8 cellular contexts compared by ENCODE assay signal in genomic region chr20:34874094-34874654, GRCh38. TPM values are rescaled to one million over a fixed set of nuclear protein-coding genes. Genes with fewer than 3 reads are reported as not detected.
A peak's percentile ranks its signal among the peaks of the same experiment; 100 is the strongest.
DNase-seq lines count a peak whose midpoint lies in the region; ATAC-seq and TF ChIP-seq lines count a peak whose summit lies in the region.

No MANE protein-coding gene starts in this region.

- DNase-seq in C1 segment of cervical spinal cord (lab: John Stamatoyannopoulos, UW): peak in 13 of 14 donors; percentile 5 to 69 (median 58)
- peak; percentile 81 for DNase-seq in HFF-Myc (ENCODE audit: extremely low read depth, low read depth)
- DNase-seq in NCI-H524 (lab: John Stamatoyannopoulos, UW): peak; percentile 78 to 90
- peak; percentile 30 for DNase-seq in activated CD4-positive, alpha-beta T cell treated with anti-CD3 and anti-CD28 coated beads, Interleukin-2, amount 50 U/mL, for 1 hour
- peak; percentile 76 for DNase-seq in ecto neural progenitor cell (ENCODE audit: low spot score)
- peak; percentile 83 for DNase-seq in lung (ENCODE audit: low spot score)
- peak; percentile 37 to 49 for DNase-seq in stimulated activated CD4-positive, alpha-beta T cell treated with anti-CD3 and anti-CD28 coated beads, Interleukin-4, amount 100 ng/mL, for 4 hours

- peak overlapping the region; percentile 48 to 66 for H3K27ac ChIP-seq in lung (ENCODE audit: low read depth in 1 of 2, low read length in 1 of 2)

- H3K27me3 ChIP-seq in lung (ENCODE audit: control insufficient read depth, insufficient read depth): no peaks in the 10 kb centered on the region

- H3K4me1 ChIP-seq in lung (ENCODE audit: control insufficient read depth in 2 of 2, insufficient read depth in 2 of 2, low read length in 2 of 2): peaks cover 0 to 6% of the 10 kb centered on the region in 2 donors

- H3K9me3 ChIP-seq in lung (ENCODE audit: control insufficient read depth in 2 of 2, insufficient read depth in 1 of 2, low read length in 1 of 2): no peaks in the 10 kb centered on the region

- H3K36me3 ChIP-seq in lung (ENCODE audit: control insufficient read depth in 2 of 2, insufficient read depth in 2 of 2, low read length in 2 of 2): no peaks in the 10 kb centered on the region

- H3K4me3 ChIP-seq in HFF-Myc (replicated peaks; ENCODE audit: low read depth, low read length): no peak overlapping the region
- H3K4me3 ChIP-seq in lung: no peak overlapping the region

- ATAC-seq in lung (ENCODE audit: insufficient read depth, low FRiP score): peak; percentile 41
- no peak for ATAC-seq in GM19463 (IDR thresholded peaks at IDR 0.05; ENCODE audit: unreplicated experiment)

- TF ChIP-seq CTCF in HFF-Myc (IDR thresholded peaks at IDR 0.05; ENCODE audit: low read depth, low read length, missing control alignments) (peak; percentile 90), lung (IDR thresholded peaks at IDR 0.05; ENCODE audit: control extremely low read depth, extremely low read depth) (peak; percentile 92)

- WGBS in lung, 2 donors: 20 to 43% methylated on average over 2 of the region's 2 CpGs

RNA-seq across cellular contexts. Expression of gene GGT7, which starts 1.5 kb away (rescaled TPM):
- total RNA-seq in lung: 10 to 100 TPM; 14.6 to 22.7 TPM
- polyA plus RNA-seq in lung: 10 to 100 TPM in 1 of 2 donors, 1 to 10 TPM in 1; 9.4 to 10.4 TPM

RNA-seq across cellular contexts. Expression of gene ACSS2, which starts 2.2 kb away (rescaled TPM):
- 100 to 1,000 TPM; 168 to 300 TPM for total RNA-seq in lung
- 100 to 1,000 TPM in 1 of 2 donors, 10 to 100 TPM in 1; 69.7 to 154 TPM for polyA plus RNA-seq in lung

RNA-seq across cellular contexts. Expression of gene NCOA6, which starts 48.7 kb away (rescaled TPM):
- 10 to 100 TPM; 20.9 to 27.5 TPM for total RNA-seq in lung
- 10 to 100 TPM; 13.2 to 22.7 TPM for polyA plus RNA-seq in lung

Comparison
In these comparisons a context has a peak if more than half of its experiments do, and no peak if none do; other contexts are left out.
1. DNase-seq: peak in every context shown above with its lines; median percentile 84 in NCI-H524; 83 in lung; 81 in HFF-Myc; 76 in ecto neural progenitor cell; 58 in C1 segment of cervical spinal cord; 43 in stimulated activated CD4-positive, alpha-beta T cell treated with anti-CD3 and anti-CD28 coated beads, Interleukin-4, amount 100 ng/mL, for 4 hours; 30 in activated CD4-positive, alpha-beta T cell treated with anti-CD3 and anti-CD28 coated beads, Interleukin-2, amount 50 U/mL, for 1 hour.